Comparison of ENCODE assay signal across 22 cellular contexts in the genomic region with DNA sequence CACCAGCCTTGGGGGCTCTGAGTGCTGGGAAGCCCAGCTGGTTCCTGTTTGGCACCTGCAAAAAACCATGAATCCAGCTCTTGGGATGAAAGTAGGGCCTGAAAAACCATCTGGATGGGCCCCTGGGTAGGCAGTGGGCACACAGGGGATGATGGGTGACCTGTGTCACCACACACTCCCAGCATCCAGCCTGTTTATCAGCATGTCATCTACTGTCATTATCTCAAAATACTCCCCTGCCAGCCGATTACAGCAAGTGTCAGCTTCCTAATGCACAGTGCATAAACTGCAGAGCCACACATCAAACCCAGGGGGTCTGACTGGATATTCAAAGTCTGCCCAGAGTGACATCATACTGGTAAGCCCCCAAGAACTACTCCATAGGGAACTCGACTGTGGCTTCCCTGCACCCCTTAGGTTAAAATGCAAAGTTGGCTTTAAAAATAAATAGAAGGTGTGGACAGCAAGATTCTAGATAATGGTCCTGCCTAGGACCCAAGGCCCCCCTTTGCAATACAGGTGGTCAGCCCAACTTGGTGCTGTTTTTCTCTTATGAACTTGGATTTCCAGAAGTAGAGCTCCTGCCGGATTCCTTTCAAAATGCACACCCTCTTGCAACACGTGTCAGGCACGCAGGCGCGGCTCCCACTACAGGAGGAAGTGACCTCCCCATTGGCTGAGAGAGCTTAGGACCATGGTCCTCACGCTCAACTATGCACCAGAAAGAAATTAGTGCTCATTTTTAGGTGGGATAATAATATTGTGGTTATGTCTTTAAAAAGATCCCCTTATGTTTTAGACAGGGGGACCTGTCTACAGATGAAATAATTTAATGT.
DNase-seq lines count a peak whose midpoint lies in the region; ATAC-seq and TF ChIP-seq lines count a peak whose summit lies in the region.
"Had no signal": no experiment of that assay in that cellular context is flagged by ENCODE, and none has a peak within 500 bp of the region (broad histone marks: within the 10 kb centered on the region; RNA-seq: fewer than 3 reads in every experiment).

No MANE protein-coding gene starts in this region.

- no peak overlapping the region for H3K27ac ChIP-seq in coronary artery
- H3K27ac ChIP-seq: BLaER1, RWPE1, SK-N-MC had no signal

- H3K27me3 ChIP-seq in MG63 = no peaks in the 10 kb centered on the region
- H3K27me3 ChIP-seq: BLaER1 had no signal

- H3K4me3 ChIP-seq in coronary artery (no peak overlapping the region), MG63 (no peak overlapping the region)
- H3K4me3 ChIP-seq: BLaER1, SK-N-MC had no signal

- no peaks in the 10 kb centered on the region for H3K9me3 ChIP-seq in MG63
- H3K9me3 ChIP-seq: BLaER1 had no signal

- peak; percentile 35 for DNase-seq in activated CD8-positive, alpha-beta memory T cell treated with anti-CD3 and anti-CD28 coated beads for 24 hours
- DNase-seq in activated CD8-positive, alpha-beta memory T cell treated with anti-CD3 and anti-CD28 coated beads, Interleukin-2, amount 50 U/mL, for 4 hours = no peak
- DNase-seq in NCI-H2227 treated with DMSO at 0.1 percent for 48 hours (lab: John Stamatoyannopoulos, UW) = peak; percentile 6
- peak; percentile 49 for DNase-seq in coronary artery (ENCODE audit: low spot score)
- DNase-seq in MG63 = no peak
- no peak for DNase-seq in T1000 (lab: John Stamatoyannopoulos, UW)
- DNase-seq: CD4-positive, CD25-positive, alpha-beta regulatory T cell; DMS153; DND-41; HCEC 1CT; NCI-H1048; NCI-H1417; NCI-H187; NCI-H2081 treated with DMSO at 0.1 percent for 48 hours; NCI-H2171; NCI-H524; NCI-H82; SHP77 had no signal

- TF ChIP-seq CTCF in coronary artery (IDR thresholded peaks at IDR 0.05) = no peak

- no peaks in the 10 kb centered on the region for H3K36me3 ChIP-seq in MG63
- H3K36me3 ChIP-seq: BLaER1 had no signal

- no peak for ATAC-seq in HG02798 (IDR thresholded peaks at IDR 0.05; ENCODE audit: poor library complexity, unreplicated experiment)

Comparison
In these comparisons a context has a peak if more than half of its experiments do, and no peak if none do; other contexts are left out.
1. DNase-seq: peak in activated CD8-positive, alpha-beta memory T cell treated with anti-CD3 and anti-CD28 coated beads for 24 hours (single experiment), NCI-H2227 treated with DMSO at 0.1 percent for 48 hours (single experiment) and coronary artery (single experiment); none in activated CD8-positive, alpha-beta memory T cell treated with anti-CD3 and anti-CD28 coated beads, Interleukin-2, amount 50 U/mL, for 4 hours (single experiment), MG63 (single experiment) and T1000 (single experiment).